Comparison of ENCODE assay signal across 8 cellular contexts in genomic region chrX:115650916-115651315, GRCh38.
DNase-seq lines count a peak whose midpoint lies in the region; ATAC-seq and TF ChIP-seq lines count a peak whose summit lies in the region.

No MANE protein-coding gene starts in this region.

- H3K27ac ChIP-seq in A673 (ENCODE audit: low read depth, low read length, poor library complexity, severe bottlenecking) (peak overlapping the region; percentile 70), coronary artery (no peak overlapping the region)

- H3K4me3 ChIP-seq in A673 (ENCODE audit: low read depth, low read length, poor library complexity, severe bottlenecking) (no peak overlapping the region), coronary artery (no peak overlapping the region)

- ATAC-seq in HG03521 (IDR thresholded peaks at IDR 0.05; ENCODE audit: unreplicated experiment) = peak; percentile 70

- DNase-seq in A673 (ENCODE audit: low spot score) = peak; percentile 80
- DNase-seq in GM10248 (ENCODE audit: extremely low spot score) = no peak
- DNase-seq in NCI-H748 (lab: John Stamatoyannopoulos, UW; ENCODE audit: unreplicated experiment) = peak; percentile 48
- DNase-seq in coronary artery (ENCODE audit: low spot score) = no peak
- DNase-seq in medulla oblongata (ENCODE audit: extremely low spot score) = peak; percentile 59
- DNase-seq in stimulated activated naive CD4-positive, alpha-beta T cell treated with Interleukin-2 at 50 U/mL for 16 hours (lab: John Stamatoyannopoulos, UW) = no peak
- no peak for DNase-seq in occipital lobe (lab: John Stamatoyannopoulos, UW)

- no TSS peak for BruUV-seq in A673 (replicated peaks; lab: Mats Ljungman, UMichigan)

- H3K27me3 ChIP-seq in A673 (replicated peaks; ENCODE audit: insufficient read depth, low read depth, low read length, poor library complexity) = peaks cover 8% of the 10 kb centered on the region

- TF ChIP-seq CTCF in A673 (conservative IDR thresholded peaks at IDR 0.05; ENCODE audit: low read depth, low read length) (peak; percentile 77), GM10248 (IDR thresholded peaks at IDR 0.05; ENCODE audit: control extremely low read depth, extremely low read depth, low read depth, missing control alignments) (peak; percentile 29), coronary artery (IDR thresholded peaks at IDR 0.05) (peak; percentile 27)

- POLR2A ChIA-PET in A673 (lab: Charles Lee; ENCODE audit: low non-redundant PET) (no interaction called here), GM10248 (lab: Yijun Ruan, JAX) (no interaction called here)

- H3K36me3 ChIP-seq in A673 (ENCODE audit: insufficient read depth, low read length, poor library complexity, severe bottlenecking) = peaks cover 17% of the 10 kb centered on the region

- H3K9me3 ChIP-seq in A673 (ENCODE audit: low read depth, low read length, poor library complexity, severe bottlenecking) = no peaks in the 10 kb centered on the region

- intact Hi-C loops in A673 (cut with micrococcal nuclease; ENCODE audit: unreplicated experiment) = loop anchor here (2.0 kb wide), 1 partner anchor 40 kb away; no protein-coding TSS in a partner anchor

- CTCF ChIA-PET in A673 (lab: Charles Lee) (no interaction called here), GM10248 (lab: Yijun Ruan, JAX) (interaction anchor here (1.1 kb wide), 1 partner anchor 34 kb away, joined by 3 read pairs; no protein-coding TSS in a partner anchor)

- H3K4me1 ChIP-seq in A673 (ENCODE audit: insufficient read depth, low read length, poor library complexity, severe bottlenecking) = peaks cover 9% of the 10 kb centered on the region

Comparison
In these comparisons a context has a peak if more than half of its experiments do, and no peak if none do; other contexts are left out.
1. DNase-seq: peak in A673 (single experiment), NCI-H748 (single experiment) and medulla oblongata (single experiment); none in GM10248 (single experiment), coronary artery (single experiment), stimulated activated naive CD4-positive, alpha-beta T cell treated with Interleukin-2 at 50 U/mL for 16 hours (single experiment) and occipital lobe (single experiment).
2. CTCF ChIP-seq: peak in every context shown above with its lines; median percentile 77 in A673; 29 in GM10248; 27 in coronary artery.